12 cellular contexts compared by ENCODE assay signal in the genomic region with DNA sequence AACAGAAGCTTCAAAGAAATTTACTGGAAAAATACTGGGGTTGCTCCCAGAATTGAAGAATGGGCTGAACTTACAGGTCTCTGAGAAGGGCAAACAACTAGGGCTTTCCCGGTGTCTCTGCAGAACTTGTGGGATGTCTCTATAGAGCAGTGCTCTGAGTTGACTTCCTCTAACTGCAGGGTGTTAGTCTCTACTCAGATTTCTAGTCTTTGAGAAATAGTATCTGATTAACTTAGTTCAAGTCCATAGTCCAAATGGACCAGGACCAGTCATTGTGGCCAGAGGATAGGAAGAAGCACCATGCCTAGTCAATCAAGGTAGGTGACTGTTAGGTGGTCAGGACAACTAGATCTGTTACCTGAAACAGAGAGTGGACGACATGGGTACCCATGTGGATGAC. TPM values are rescaled to one million over a fixed set of nuclear protein-coding genes. Genes with fewer than 3 reads are reported as not detected.
DNase-seq lines count a peak whose midpoint lies in the region; ATAC-seq, FAIRE-seq and TF ChIP-seq lines count a peak whose summit lies in the region.
"Had no signal": no experiment of that assay in that cellular context is flagged by ENCODE, and none has a peak within 500 bp of the region (broad histone marks: within the 10 kb centered on the region; RNA-seq: fewer than 3 reads in every experiment).

No MANE protein-coding gene starts in this region.

- TF ChIP-seq CTCF in left ventricle myocardium inferior (IDR thresholded peaks at IDR 0.05; ENCODE audit: borderline replicate concordance), result no peak

- POLR2A ChIA-PET in CD4-positive, alpha-beta memory T cell (lab: Charles Lee; ENCODE audit: partially characterized antibody), result no interaction called here

- no peak for FAIRE-seq in small intestine (lab: Jason Lieb, UNC)

- WGBS in small intestine, 3 donors, result 69 to 95% (median 94%) methylated on average over 2 of the region's 2 CpGs
- WGBS in GM23248 (ENCODE audit: low coverage in 1 of 2, low lambda C conversion rate in 2 of 2, missing lambda C conversion rate in 2 of 2), 2 experiments, result 89 to 91% methylated on average over 2 of the region's 2 CpGs

- H3K27me3 Mint-ChIP-seq in CD4-positive, alpha-beta memory T cell, result no peaks in the 10 kb centered on the region
- no peaks in the 10 kb centered on the region for H3K27me3 Mint-ChIP-seq in IgD-negative memory B cell
- H3K27me3 Mint-ChIP-seq: brain had no signal

- H3K36me3 Mint-ChIP-seq in CD4-positive, alpha-beta memory T cell, result no peaks in the 10 kb centered on the region
- H3K36me3 Mint-ChIP-seq in IgD-negative memory B cell, result peaks cover 4% of the 10 kb centered on the region
- H3K36me3 Mint-ChIP-seq: brain had no signal

- H3K27ac Mint-ChIP-seq in CD4-positive, alpha-beta memory T cell, result peak overlapping the region in 4 of 7 donors; percentile 32 to 60 (median 38)
- peak overlapping the region; percentile 40 to 62 (median 59) for H3K27ac Mint-ChIP-seq in IgD-negative memory B cell

- no peaks in the 10 kb centered on the region for H3K9me2 ChIP-seq in GM23248 (ENCODE audit: insufficient read depth)

- no peaks in the 10 kb centered on the region for H3K27me3 ChIP-seq in CD4-positive, alpha-beta memory T cell (ENCODE audit: insufficient read depth, low read length)
- H3K27me3 ChIP-seq in left ventricle myocardium inferior (ENCODE audit: low read depth) (no peaks in the 10 kb centered on the region), small intestine (ENCODE audit: control insufficient read depth in 2 of 2, insufficient read depth in 2 of 2, low read length in 2 of 2) (no peaks in the 10 kb centered on the region), GM23248 (replicated peaks; ENCODE audit: insufficient read depth) (no peaks in the 10 kb centered on the region)
- H3K27me3 ChIP-seq: testis had no signal

- H3K9me3 ChIP-seq in CD4-positive, alpha-beta memory T cell (ENCODE audit: control insufficient read depth in 1 of 2, low read length in 2 of 2), result no peaks in the 10 kb centered on the region
- H3K9me3 ChIP-seq in left ventricle myocardium inferior (replicated peaks) (no peaks in the 10 kb centered on the region), small intestine (ENCODE audit: control insufficient read depth, low read depth) (no peaks in the 10 kb centered on the region), GM23248 (ENCODE audit: low read depth) (no peaks in the 10 kb centered on the region)
- H3K9me3 ChIP-seq: testis had no signal

- peaks cover 16% of the 10 kb centered on the region for H3K4me1 ChIP-seq in CD4-positive, alpha-beta memory T cell (ENCODE audit: insufficient read depth, low read length)
- H3K4me1 ChIP-seq in left ventricle myocardium inferior (peaks cover 53% of the 10 kb centered on the region), small intestine (ENCODE audit: control insufficient read depth in 2 of 2, insufficient read depth in 1 of 2, low read depth in 1 of 2, low read length in 1 of 2) (peaks cover 0 to 5% of the 10 kb centered on the region in 2 donors), GM23248 (ENCODE audit: insufficient read depth) (peaks cover 19% of the 10 kb centered on the region)
- H3K4me1 ChIP-seq: testis had no signal

- H3K4me3 Mint-ChIP-seq in CD4-positive, alpha-beta memory T cell, result no peak overlapping the region
- H3K4me3 Mint-ChIP-seq in IgD-negative memory B cell, result peak overlapping the region in 3 of 4 donors; percentile 9 to 69 (median 29)
- H3K4me3 Mint-ChIP-seq: brain had no signal

- peak; percentile 20 for ATAC-seq in sciatic nerve

- in situ Hi-C loops in KBM-7 (cut with MboI; ENCODE audit: low pct_unique_long_range_greater_than_20kb, low sequenced_read_pairs), result loop anchor here (25.0 kb wide), 1 partner anchor 218 kb away; no protein-coding TSS in a partner anchor
- in situ Hi-C loops in GM23248 (cut with MboI), result no loop called here

- H3K36me3 ChIP-seq in CD4-positive, alpha-beta memory T cell (ENCODE audit: insufficient read depth, low read length), result no peaks in the 10 kb centered on the region
- H3K36me3 ChIP-seq in left ventricle myocardium inferior, result no peaks in the 10 kb centered on the region
- no peaks in the 10 kb centered on the region for H3K36me3 ChIP-seq in small intestine (ENCODE audit: control insufficient read depth in 2 of 2, insufficient read depth in 2 of 2, low read length in 2 of 2)
- H3K36me3 ChIP-seq in GM23248 (ENCODE audit: low read depth), result no peaks in the 10 kb centered on the region

- H4K20me1 ChIP-seq in GM23248 (ENCODE audit: insufficient read depth), result no peaks in the 10 kb centered on the region

- no peak overlapping the region for H3K27ac ChIP-seq in CD4-positive, alpha-beta memory T cell (ENCODE audit: low read depth, low read length)
- H3K27ac ChIP-seq in left ventricle myocardium inferior (replicated peaks) (peak overlapping the region; percentile 75), small intestine (ENCODE audit: low read depth in 1 of 2, low read length in 1 of 2) (peak overlapping the region in 1 of 2 donors; percentile 46), GM23248 (no peak overlapping the region)
- H3K27ac ChIP-seq: testis had no signal

- intact Hi-C loops in CD4-positive, alpha-beta memory T cell (cut with micrococcal nuclease), result loop anchor here (10.0 kb wide), 2 partner anchors 45 to 95 kb away; a partner anchor contains a TSS
- intact Hi-C loops in left ventricle myocardium inferior (cut with micrococcal nuclease) (loop anchor here (10.0 kb wide), 1 partner anchor 45 kb away; a partner anchor contains a TSS), sciatic nerve (cut with DNase I) (no loop called here)

- peaks cover 13 to 25% (median 16%) of the 10 kb centered on the region in 4 donors for H3K4me1 Mint-ChIP-seq in CD4-positive, alpha-beta memory T cell
- H3K4me1 Mint-ChIP-seq in IgD-negative memory B cell, result peaks cover 32 to 38% (median 37%) of the 10 kb centered on the region in 3 donors

- CTCF ChIA-PET in CD4-positive, alpha-beta memory T cell (lab: Charles Lee; ENCODE audit: partially characterized antibody), result no interaction called here

- H3K9me3 Mint-ChIP-seq in CD4-positive, alpha-beta memory T cell, result no peaks in the 10 kb centered on the region
- H3K9me3 Mint-ChIP-seq in IgD-negative memory B cell, result no peaks in the 10 kb centered on the region
- H3K9me3 Mint-ChIP-seq: brain had no signal

- H3K4me3 ChIP-seq in CD4-positive, alpha-beta memory T cell (ENCODE audit: low read length in 2 of 2), result no peak overlapping the region
- H3K4me3 ChIP-seq in left ventricle myocardium inferior (no peak overlapping the region), small intestine (ENCODE audit: low read depth in 1 of 2, low read length in 2 of 2) (no peak overlapping the region), GM23248 (no peak overlapping the region)
- H3K4me3 ChIP-seq: testis had no signal

- no peak overlapping the region for H2AFZ ChIP-seq in GM23248

- no peak overlapping the region for H3K4me2 ChIP-seq in GM23248 (ENCODE audit: unreplicated experiment)

- no peak for DNase-seq in CD4-positive, alpha-beta memory T cell
- DNase-seq in left ventricle myocardium inferior, result no peak
- no peak for DNase-seq in sciatic nerve (ENCODE audit: low spot score)
- no peak for DNase-seq in small intestine
- no peak for DNase-seq in KBM-7
- no peak for DNase-seq in GM23248
- DNase-seq: COR-L47, midbrain, NCI-H2081 treated with DMSO at 0.1 percent for 48 hours, testis had no signal

- H3K79me2 ChIP-seq in GM23248 (ENCODE audit: insufficient read depth), result peaks cover 92% of the 10 kb centered on the region

- H3K9ac ChIP-seq in GM23248, result no peak overlapping the region

- peaks cover 22% of the 10 kb centered on the region for H3F3A ChIP-seq in GM23248 (ENCODE audit: insufficient read depth)

RNA-seq across cellular contexts. Expression of a gene that starts 45.8 kb away (rescaled TPM):
- 100 to 1,000 TPM; 126 to 130 TPM for total RNA-seq in CD4-positive, alpha-beta memory T cell
- polyA plus RNA-seq in CD4-positive, alpha-beta memory T cell, result 100 to 1,000 TPM; 242 to 286 TPM
- 42.2 TPM for polyA plus RNA-seq in IgD-negative memory B cell
- 77.0 TPM for total RNA-seq in left ventricle myocardium inferior
- 50.2 TPM for total RNA-seq in sciatic nerve
- polyA plus RNA-seq in small intestine, result 10 to 100 TPM in 2 of 3 donors, 1 to 10 TPM in 1; 8.3 to 22.2 (median 21.3) TPM
- 122 and 131 TPM in 2 replicates for total RNA-seq in GM23248 (2014; rRNA removed; shearing (Covaris generic))
- polyA plus RNA-seq in GM23248 (2016; fragmentation: Nextera tagmentation; extraction: Ambion mirVana), result 81.3 and 82.0 TPM in 2 replicates

Comparison
In these comparisons a context has a peak if more than half of its experiments do, and no peak if none do; other contexts are left out.
1. H3K4me3 Mint-ChIP-seq: peak in IgD-negative memory B cell (3 of 4); none in CD4-positive, alpha-beta memory T cell (0 of 8).